In genomic region chr13:82693607-82694006, GRCh38 we compare ENCODE assay signal across 2 cellular contexts.
TF ChIP-seq lines count a peak whose summit lies in the region.

No MANE protein-coding gene starts in this region.

TF ChIP-seq in GM23338, 12 proteins besides CTCF, POLR2A, EP300 and RAD21 (continued from another document):
- no peak for TF ChIP-seq ZNF462 (CRISPR knock-in tag; IDR thresholded peaks at IDR 0.05)
- TF ChIP-seq NANOG (IDR thresholded peaks at IDR 0.05; ENCODE audit: borderline replicate concordance) = no peak
- no peak for TF ChIP-seq CREB1 (CRISPR knock-in tag; IDR thresholded peaks at IDR 0.05; ENCODE audit: low read depth)
- TF ChIP-seq ETS1 (IDR thresholded peaks at IDR 0.05) = no peak
- TF ChIP-seq JUNB (IDR thresholded peaks at IDR 0.05; ENCODE audit: unreplicated experiment) = no peak
- no peak for TF ChIP-seq REST (IDR thresholded peaks at IDR 0.05; ENCODE audit: unreplicated experiment)
- TF ChIP-seq ZNF331 (CRISPR knock-in tag; IDR thresholded peaks at IDR 0.05; ENCODE audit: low read depth) = no peak
- TF ChIP-seq ZNF114 (CRISPR knock-in tag; IDR thresholded peaks at IDR 0.05) = no peak
- TF ChIP-seq STAT1 (IDR thresholded peaks at IDR 0.05; ENCODE audit: unreplicated experiment) = no peak
- no peak for TF ChIP-seq EZH2 (IDR thresholded peaks at IDR 0.05; ENCODE audit: low read depth, unreplicated experiment)

TF ChIP-seq in IMR-90, 13 proteins besides CTCF, POLR2A, EP300 and RAD21 (continued from another document):
- TF ChIP-seq ELK1 (IDR thresholded peaks at IDR 0.05; ENCODE audit: borderline replicate concordance, low read depth, low read length) = no peak
- TF ChIP-seq CHD1 (IDR thresholded peaks at IDR 0.05; ENCODE audit: low read depth, low read length) = no peak
- TF ChIP-seq USF2 (IDR thresholded peaks at IDR 0.05; ENCODE audit: low read depth, low read length) = no peak
- no peak for TF ChIP-seq MAFK (IDR thresholded peaks at IDR 0.05; ENCODE audit: low read depth, low read length)
- no peak for TF ChIP-seq BHLHE40 (IDR thresholded peaks at IDR 0.05; ENCODE audit: low read depth, low read length)
- no peak for TF ChIP-seq NFE2L2 (IDR thresholded peaks at IDR 0.05; ENCODE audit: low read depth, low read length)
- no peak for TF ChIP-seq MAZ (IDR thresholded peaks at IDR 0.05; ENCODE audit: borderline replicate concordance, low read depth, low read length)
- no peak for TF ChIP-seq CEBPB (IDR thresholded peaks at IDR 0.05; ENCODE audit: low read depth, low read length)
